ENCODE assay signal across 1 cellular context in genomic region chr5:173020643-173021042, GRCh38.
TF ChIP-seq lines count a peak whose summit lies in the region.

No MANE protein-coding gene starts in this region.

TF ChIP-seq in K562, 482 proteins besides CTCF, POLR2A, EP300 and RAD21 (continued from another document):
- TF ChIP-seq, protein P1, sequence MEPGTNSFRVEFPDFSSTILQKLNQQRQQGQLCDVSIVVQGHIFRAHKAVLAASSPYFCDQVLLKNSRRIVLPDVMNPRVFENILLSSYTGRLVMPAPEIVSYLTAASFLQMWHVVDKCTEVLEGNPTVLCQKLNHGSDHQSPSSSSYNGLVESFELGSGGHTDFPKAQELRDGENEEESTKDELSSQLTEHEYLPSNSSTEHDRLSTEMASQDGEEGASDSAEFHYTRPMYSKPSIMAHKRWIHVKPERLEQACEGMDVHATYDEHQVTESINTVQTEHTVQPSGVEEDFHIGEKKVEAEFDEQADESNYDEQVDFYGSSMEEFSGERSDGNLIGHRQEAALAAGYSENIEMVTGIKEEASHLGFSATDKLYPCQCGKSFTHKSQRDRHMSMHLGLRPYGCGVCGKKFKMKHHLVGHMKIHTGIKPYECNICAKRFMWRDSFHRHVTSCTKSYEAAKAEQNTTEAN (CRISPR knock-in tag; IDR thresholded peaks at IDR 0.05) = no peak
- TF ChIP-seq ZNF197 (CRISPR knock-in tag; IDR thresholded peaks at IDR 0.05; ENCODE audit: low read depth) = no peak
- TF ChIP-seq CHD2 (IDR thresholded peaks at IDR 0.05; ENCODE audit: low read depth, low read length) = no peak
- TF ChIP-seq ZNF766 (CRISPR knock-in tag; conservative IDR thresholded peaks at IDR 0.05) = no peak
- no peak for TF ChIP-seq MYBL2 (IDR thresholded peaks at IDR 0.05; ENCODE audit: low read depth)
- TF ChIP-seq MYBL2 (CRISPR knock-in tag; IDR thresholded peaks at IDR 0.05; ENCODE audit: borderline replicate concordance) = no peak
TF ChIP-seq in K562: peak in this region for 0.
